Comparison of ENCODE assay signal across 8 cellular contexts in the genomic region with DNA sequence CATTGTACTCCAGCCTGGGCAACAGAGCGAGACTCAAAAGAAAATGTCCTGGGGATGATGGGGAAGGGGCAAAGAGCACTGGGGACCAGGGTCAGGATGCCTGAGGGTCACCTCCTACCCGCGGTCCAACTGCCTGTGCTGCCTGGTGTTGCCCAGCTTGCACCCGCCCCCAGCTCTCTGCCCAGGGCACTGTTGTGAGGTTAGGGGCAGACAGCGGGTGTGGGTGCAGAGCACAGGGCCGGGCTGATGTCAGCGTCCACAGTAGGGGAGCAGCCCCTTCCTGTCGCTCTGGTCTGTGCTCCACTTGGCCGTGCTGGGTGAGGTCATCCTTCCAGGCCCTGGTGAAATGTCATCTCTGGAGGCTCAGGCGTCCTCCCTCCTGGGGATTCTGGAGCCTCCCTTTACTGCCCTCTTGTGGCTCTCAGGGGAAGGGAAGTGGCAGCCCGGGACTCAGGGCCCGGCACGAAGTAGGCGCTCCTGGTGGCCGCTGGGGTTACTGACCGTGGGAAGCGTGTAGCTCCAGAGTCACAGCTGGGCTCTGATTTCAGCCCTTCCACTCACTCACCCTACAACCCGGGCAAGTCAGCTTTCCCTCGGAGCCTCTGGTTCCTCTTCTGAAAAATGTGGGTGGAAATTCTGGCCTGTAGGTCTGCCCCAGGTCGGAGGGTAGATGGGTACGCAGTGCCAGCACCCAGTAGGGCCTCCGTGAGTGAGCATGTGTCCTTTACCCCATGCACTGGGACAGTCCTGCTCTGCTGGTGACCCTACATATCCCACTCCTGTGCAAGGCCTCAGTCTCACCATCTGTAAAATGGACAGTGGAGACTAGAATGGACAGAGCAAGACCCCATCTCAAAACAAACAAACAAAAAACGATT. TPM values are rescaled to one million over a fixed set of nuclear protein-coding genes. Genes with fewer than 3 reads are reported as not detected.
DNase-seq lines count a peak whose midpoint lies in the region; ATAC-seq and TF ChIP-seq lines count a peak whose summit lies in the region.

No MANE protein-coding gene starts in this region.

- H3K36me3 ChIP-seq in right atrium auricular region (no peaks in the 10 kb centered on the region), sigmoid colon (no peaks in the 10 kb centered on the region)

- DNase-seq in GDM1 (lab: John Stamatoyannopoulos, UW) (peak; percentile 31), HCEC 1CT (peak; percentile 85), NCI-H1417 treated with DMSO at 0.1 percent for 48 hours (lab: John Stamatoyannopoulos, UW) (peak; percentile 2), T-helper 17 cell (peak; percentile 65 to 80 (median 74)), amniotic stem cell (lab: John Stamatoyannopoulos, UW) (peak; percentile 87), right atrium auricular region (ENCODE audit: low spot score) (peak; percentile 89), sigmoid colon (peak; percentile 89)

- peak overlapping the region; percentile 71 for H3K27ac Mint-ChIP-seq in T-helper 17 cell

- intact Hi-C loops in sigmoid colon (cut with DNase I) = no loop called here

- TF ChIP-seq CTCF in right atrium auricular region (IDR thresholded peaks at IDR 0.05) = peak; percentile 73 to 89
- peak; percentile 49 to 88 (median 82) for TF ChIP-seq CTCF in sigmoid colon (IDR thresholded peaks at IDR 0.05)

- H3K9me3 ChIP-seq in T-helper 17 cell (ENCODE audit: control insufficient read depth, low read length, poor library complexity, severe bottlenecking) (no peaks in the 10 kb centered on the region), right atrium auricular region (no peaks in the 10 kb centered on the region), sigmoid colon (no peaks in the 10 kb centered on the region)

- H3K27ac ChIP-seq in right atrium auricular region (no peak overlapping the region), sigmoid colon (no peak overlapping the region)

- H3K27me3 Mint-ChIP-seq in T-helper 17 cell = no peaks in the 10 kb centered on the region

- WGBS in sigmoid colon, 2 donors = 19 to 29% methylated on average over 23 of the region's 23 CpGs

- TF ChIP-seq POLR2A in sigmoid colon (IDR thresholded peaks at IDR 0.05) = no peak

- ATAC-seq in T-helper 17 cell = peak; percentile 88
- ATAC-seq in HG02870 (IDR thresholded peaks at IDR 0.05; ENCODE audit: unreplicated experiment) = no peak

- H3K4me1 ChIP-seq in right atrium auricular region = peaks cover 0 to 14% of the 10 kb centered on the region in 2 donors
- H3K4me1 ChIP-seq in sigmoid colon = peaks cover 0 to 11% (median 7%) of the 10 kb centered on the region in 4 donors

- H3K4me3 Mint-ChIP-seq in T-helper 17 cell = peak overlapping the region; percentile 80

- H3K27me3 ChIP-seq in right atrium auricular region (no peaks in the 10 kb centered on the region), sigmoid colon (no peaks in the 10 kb centered on the region)

- peaks cover 1% of the 10 kb centered on the region for H3K36me3 Mint-ChIP-seq in T-helper 17 cell (ENCODE audit: low read depth)

- no peak for TF ChIP-seq EP300 in sigmoid colon (IDR thresholded peaks at IDR 0.05)

- H3K4me1 Mint-ChIP-seq in T-helper 17 cell = peaks cover 32% of the 10 kb centered on the region

- H3K4me3 ChIP-seq in right atrium auricular region (no peak overlapping the region), sigmoid colon (no peak overlapping the region)

RNA-seq across cellular contexts. Expression of gene PRR5, which starts 17.3 kb away (rescaled TPM):
- total RNA-seq in T-helper 17 cell (10 to 100 TPM; 51.8 to 52.2 TPM), right atrium auricular region (10 to 100 TPM; 10.5 to 12.1 TPM), sigmoid colon (10 to 100 TPM in 2 of 4 donors, 1 to 10 TPM in 2; 7.9 to 13.6 (median 10.6) TPM)
- 10 to 100 TPM; 12.7 to 35.6 (median 13.2) TPM for polyA plus RNA-seq in sigmoid colon

Comparison
In these comparisons a context has a peak if more than half of its experiments do, and no peak if none do; other contexts are left out.
1. DNase-seq: peak in every context shown above with its lines; median percentile 89 in right atrium auricular region; 89 in sigmoid colon; 87 in amniotic stem cell; 85 in HCEC 1CT; 74 in T-helper 17 cell; 31 in GDM1; 2 in NCI-H1417 treated with DMSO at 0.1 percent for 48 hours.